In genomic region chr5:3518576-3518975, GRCh38 we compare ENCODE assay signal across 34 cellular contexts.
"Had no signal": no experiment of that assay in that cellular context is flagged by ENCODE, and none has a peak within 500 bp of the region (broad histone marks: within the 10 kb centered on the region; RNA-seq: fewer than 3 reads in every experiment).

No MANE protein-coding gene starts in this region.

- DNase-seq: activated B cell treated with CpG ODN at 0.5 μM for 24 hours; activated CD4-positive, alpha-beta memory T cell treated with anti-CD3 and anti-CD28 coated beads for 36 hours; activated CD4-positive, alpha-beta T cell treated with anti-CD3 and anti-CD28 coated beads for 4 hours; activated CD4-positive, alpha-beta T cell treated with anti-CD3 and anti-CD28 coated beads, Interleukin-2, amount 10 ng/mL, durations not matched to agents 7 days and 5 days; activated CD4-positive, alpha-beta T cell treated with anti-CD3 and anti-CD28 coated beads, Interleukin-2, amount 50 U/mL, for 4 hours; activated CD4-positive, CD25-positive, alpha-beta regulatory T cell treated with anti-CD3 and anti-CD28 coated beads, Interleukin-2, amount 50 U/mL, for 72 hours; activated CD8-positive, alpha-beta memory T cell treated with anti-CD3 and anti-CD28 coated beads, Interleukin-2, amount 50 U/mL, for 4 hours; activated CD8-positive, alpha-beta T cell treated with anti-CD3 and anti-CD28 coated beads for 36 hours; activated effector memory CD4-positive, alpha-beta T cell treated with anti-CD3 and anti-CD28 coated beads, Interleukin-2, amount 50 U/mL, for 16 hours; activated gamma-delta T cell treated with Interleukin-2 at 50 U/mL for 16 hours; activated naive CD4-positive, alpha-beta T cell; activated naive CD4-positive, alpha-beta T cell treated with anti-CD3 and anti-CD28 coated beads for 36 hours; activated naive CD4-positive, alpha-beta T cell treated with anti-CD3 and anti-CD28 coated beads, Interleukin-2, amount 50 U/mL, for 16 hours; activated naive CD8-positive, alpha-beta T cell treated with anti-CD3 and anti-CD28 coated beads for 36 hours; activated T-cell treated with anti-CD3 and anti-CD28 coated beads for 4 hours; activated T-cell treated with anti-CD3 and anti-CD28 coated beads, Interleukin-2, amount 50 U/mL, for 1 hour; activated T-cell treated with anti-CD3 and anti-CD28 coated beads, Interleukin-2, amount 50 U/mL, for 4 hours; activated T-cell treated with anti-CD3 and anti-CD28 coated beads, Interleukin-2, amount 50 U/mL, for 72 hours; adrenal gland; amniotic stem cell; aorta; body of pancreas; brain microvascular endothelial cell; central memory CD4-positive, alpha-beta T cell; T-helper 1 cell; T-helper 2 cell; T-helper 9 cell had no signal

- H3K36me3 ChIP-seq: adrenal gland, brain microvascular endothelial cell, breast epithelium had no signal

- H3K27me3 Mint-ChIP-seq: activated B cell treated with CpG ODN at 0.5 μM for 24 hours; activated CD4-positive, alpha-beta memory T cell treated with anti-CD3 and anti-CD28 coated beads for 36 hours; activated CD4-positive, alpha-beta T cell treated with anti-CD3 and anti-CD28 coated beads, Interleukin-2, amount 10 ng/mL, durations not matched to agents 7 days and 5 days; activated CD8-positive, alpha-beta T cell treated with anti-CD3 and anti-CD28 coated beads for 36 hours; activated naive CD8-positive, alpha-beta T cell treated with anti-CD3 and anti-CD28 coated beads for 36 hours; activated T-helper 17 cell treated with anti-CD3 and anti-CD28 coated beads, Interleukin-2, amount 50 U/mL, for 72 hours had no signal

- H3K27ac ChIP-seq: adrenal gland, body of pancreas, brain microvascular endothelial cell, breast epithelium, VCaP had no signal

- H3K4me1 ChIP-seq: adrenal gland, body of pancreas, breast epithelium had no signal

- ATAC-seq: activated CD8-positive, alpha-beta T cell treated with anti-CD3 and anti-CD28 coated beads for 36 hours; activated naive CD4-positive, alpha-beta T cell treated with anti-CD3 and anti-CD28 coated beads, Interleukin-2, amount 50 U/mL, for 72 hours; activated T-cell treated with anti-CD3 and anti-CD28 coated beads, Interleukin-2, amount 50 U/mL, for 4 hours; activated T-cell treated with anti-CD3 and anti-CD28 coated beads, Interleukin-2, amount 50 U/mL, for 72 hours; activated T-helper 17 cell treated with anti-CD3 and anti-CD28 coated beads, Interleukin-2, amount 50 U/mL, for 72 hours; body of pancreas had no signal

- H3K9me3 ChIP-seq: adrenal gland, body of pancreas, breast epithelium had no signal

- H3K9me3 Mint-ChIP-seq: activated CD4-positive, alpha-beta memory T cell treated with anti-CD3 and anti-CD28 coated beads for 36 hours; activated CD8-positive, alpha-beta T cell treated with anti-CD3 and anti-CD28 coated beads for 36 hours; activated naive CD8-positive, alpha-beta T cell treated with anti-CD3 and anti-CD28 coated beads for 36 hours; activated T-cell treated with anti-CD3 and anti-CD28 coated beads, Interleukin-2, amount 50 U/mL, for 4 hours had no signal

- H3K4me3 Mint-ChIP-seq: activated B cell treated with CpG ODN at 0.5 μM for 24 hours; activated CD4-positive, alpha-beta memory T cell treated with anti-CD3 and anti-CD28 coated beads for 36 hours; activated CD4-positive, alpha-beta T cell treated with anti-CD3 and anti-CD28 coated beads, Interleukin-2, amount 10 ng/mL, durations not matched to agents 7 days and 5 days; activated CD8-positive, alpha-beta T cell treated with anti-CD3 and anti-CD28 coated beads for 36 hours; activated naive CD4-positive, alpha-beta T cell treated with anti-CD3 and anti-CD28 coated beads for 36 hours; activated naive CD8-positive, alpha-beta T cell treated with anti-CD3 and anti-CD28 coated beads for 36 hours; activated T-cell treated with anti-CD3 and anti-CD28 coated beads, Interleukin-2, amount 50 U/mL, for 4 hours; activated T-cell treated with anti-CD3 and anti-CD28 coated beads, Interleukin-2, amount 50 U/mL, for 72 hours; activated T-helper 1 cell treated with anti-CD3 and anti-CD28 coated beads, Interleukin-12 subunit alpha, Interleukin-12 subunit beta, Interleukin-2, Interleukin-4 antibody, amounts not matched to agents 30 ng/mL and 10 ng/mL and 1 ng/mL, durations not matched to agents 14 hours and 24 hours and 36 hours; activated T-helper 17 cell treated with anti-CD3 and anti-CD28 coated beads, Interleukin-2, amount 50 U/mL, for 72 hours; T-helper 1 cell treated with Interleukin-12 subunit alpha and Interleukin-12 subunit beta and Interleukin-4 antibody, amounts not matched to agents 30 μg/mL and 1 μg/mL, for 36 hours; T-helper 2 cell treated with Interferon-gamma antibody and Interleukin-4, amounts not matched to agents 5 μg/mL and 100 μg/mL, for 36 hours had no signal

- H3K27me3 ChIP-seq: adrenal gland, body of pancreas, brain microvascular endothelial cell, breast epithelium had no signal

- H3K4me3 ChIP-seq: adrenal gland, body of pancreas, breast epithelium had no signal

- H3K4me1 Mint-ChIP-seq: activated B cell treated with CpG ODN at 0.5 μM for 24 hours; activated CD4-positive, alpha-beta T cell treated with anti-CD3 and anti-CD28 coated beads, Interleukin-2, amount 10 ng/mL, durations not matched to agents 7 days and 5 days; activated naive CD8-positive, alpha-beta T cell treated with anti-CD3 and anti-CD28 coated beads for 36 hours; activated T-helper 17 cell treated with anti-CD3 and anti-CD28 coated beads, Interleukin-2, amount 50 U/mL, for 72 hours had no signal

- H3K27ac Mint-ChIP-seq: activated B cell treated with CpG ODN at 0.5 μM for 24 hours; activated CD4-positive, alpha-beta memory T cell treated with anti-CD3 and anti-CD28 coated beads for 36 hours; activated CD4-positive, alpha-beta T cell treated with anti-CD3 and anti-CD28 coated beads, Interleukin-2, amount 10 ng/mL, durations not matched to agents 7 days and 5 days; activated CD8-positive, alpha-beta T cell treated with anti-CD3 and anti-CD28 coated beads for 36 hours; activated naive CD4-positive, alpha-beta T cell treated with anti-CD3 and anti-CD28 coated beads for 36 hours; activated naive CD4-positive, alpha-beta T cell treated with anti-CD3 and anti-CD28 coated beads, Interleukin-2, amount 50 U/mL, for 72 hours; activated naive CD8-positive, alpha-beta T cell treated with anti-CD3 and anti-CD28 coated beads for 36 hours; activated T-cell treated with anti-CD3 and anti-CD28 coated beads, Interleukin-2, amount 50 U/mL, for 72 hours; activated T-helper 1 cell treated with anti-CD3 and anti-CD28 coated beads, Interleukin-12 subunit alpha, Interleukin-12 subunit beta, Interleukin-2, Interleukin-4 antibody, amounts not matched to agents 30 ng/mL and 10 ng/mL and 1 ng/mL, durations not matched to agents 14 hours and 24 hours and 36 hours; activated T-helper 17 cell treated with anti-CD3 and anti-CD28 coated beads, Interleukin-2, amount 50 U/mL, for 72 hours; T-helper 1 cell treated with Interleukin-12 subunit alpha and Interleukin-12 subunit beta and Interleukin-4 antibody, amounts not matched to agents 30 μg/mL and 1 μg/mL, for 36 hours; T-helper 2 cell treated with Interferon-gamma antibody and Interleukin-4, amounts not matched to agents 5 μg/mL and 100 μg/mL, for 36 hours had no signal

- H3K36me3 Mint-ChIP-seq: activated CD4-positive, alpha-beta memory T cell treated with anti-CD3 and anti-CD28 coated beads for 36 hours; activated naive CD8-positive, alpha-beta T cell treated with anti-CD3 and anti-CD28 coated beads for 36 hours had no signal
